In genomic region chr12:92133795-92134637, GRCh38 we compare ENCODE assay signal across 8 cellular contexts. TPM values are rescaled to one million over a fixed set of nuclear protein-coding genes. Genes with fewer than 3 reads are reported as not detected.
A peak's percentile ranks its signal among the peaks of the same experiment; 100 is the strongest.
DNase-seq lines count a peak whose midpoint lies in the region; ATAC-seq and TF ChIP-seq lines count a peak whose summit lies in the region.

No MANE protein-coding gene starts in this region.

- no peak overlapping the region for H2AFZ ChIP-seq in PC-3 (ENCODE audit: low read length)

- H3K79me2 ChIP-seq in PC-3 (ENCODE audit: low read length) = peaks cover 99% of the 10 kb centered on the region

- peak; percentile 46 for DNase-seq in PC-3
- peak in 1 of 2 donors; percentile 16 for DNase-seq in foreskin keratinocyte
- DNase-seq in thoracic aorta (ENCODE audit: low spot score) = no peak
- DNase-seq in OCI-M2 (lab: John Stamatoyannopoulos, UW; ENCODE audit: unreplicated experiment) = no peak

- intact Hi-C loops in PC-3 (cut with micrococcal nuclease) = no loop called here

- H3K4me1 ChIP-seq in PC-3 (ENCODE audit: insufficient read depth, low read length) (peaks cover 60% of the 10 kb centered on the region), foreskin keratinocyte (peaks cover 56% of the 10 kb centered on the region), thoracic aorta (ENCODE audit: control insufficient read depth in 1 of 2, low read depth in 2 of 2) (peaks cover 47 to 81% of the 10 kb centered on the region in 2 donors)

- H3K4me2 ChIP-seq in PC-3 (ENCODE audit: low read length) = peak overlapping the region; percentile 74

- POLR2A ChIA-PET in PC-3 (lab: Charles Lee; ENCODE audit: unreplicated experiment) = interaction anchor here (0.6 kb wide), 1 partner anchor 1844 kb away, joined by 7 read pairs; no protein-coding TSS in a partner anchor

- TF ChIP-seq CTCF in C4-2B (conservative IDR thresholded peaks at IDR 0.05) (no peak), PC-3 (conservative IDR thresholded peaks at IDR 0.05; ENCODE audit: low read depth, low read length) (no peak), foreskin keratinocyte (conservative IDR thresholded peaks at IDR 0.05) (no peak), thoracic aorta (IDR thresholded peaks at IDR 0.05) (no peak)

- peaks cover 8% of the 10 kb centered on the region for H3F3A ChIP-seq in PC-3 (ENCODE audit: low read length, unreplicated experiment)

- peaks cover 14% of the 10 kb centered on the region for H3K36me3 ChIP-seq in PC-3 (ENCODE audit: low read depth, low read length)
- H3K36me3 ChIP-seq in thoracic aorta = no peaks in the 10 kb centered on the region

- CTCF ChIA-PET in PC-3 (lab: Charles Lee) = no interaction called here

- ATAC-seq in GM21423 (IDR thresholded peaks at IDR 0.05; ENCODE audit: unreplicated experiment) = peak; percentile 33
- ATAC-seq in PC-3 = peak; percentile 9; the same call in 1 of the 2 replicates
- no peak for ATAC-seq in foreskin keratinocyte
- ATAC-seq in thoracic aorta (ENCODE audit: insufficient number of reproducible peaks, low FRiP score, low read depth) = no peak
- ATAC-seq in activated CD4-positive, CD25-positive, alpha-beta regulatory T cell treated with anti-CD3 and anti-CD28 coated beads, Interleukin-2, amount 50 U/mL, for 24 hours = no peak
- ATAC-seq in HG03439 (IDR thresholded peaks at IDR 0.05; ENCODE audit: unreplicated experiment) = no peak

- no peaks in the 10 kb centered on the region for H3K27me3 ChIP-seq in PC-3 (ENCODE audit: low read length)
- H3K27me3 ChIP-seq in foreskin keratinocyte = no peaks in the 10 kb centered on the region
- H3K27me3 ChIP-seq in thoracic aorta (replicated peaks; ENCODE audit: insufficient read depth) = no peaks in the 10 kb centered on the region

- no TSS peak for BruUV-seq in PC-3 (replicated peaks; lab: Mats Ljungman, UMichigan)

- peaks cover 59% of the 10 kb centered on the region for H4K20me1 ChIP-seq in PC-3 (ENCODE audit: low read length)

- peak overlapping the region; percentile 44 for H3K27ac ChIP-seq in C4-2B
- peak overlapping the region; percentile 77 for H3K27ac ChIP-seq in PC-3 (ENCODE audit: low read length)
- peak overlapping the region; percentile 45 for H3K27ac ChIP-seq in foreskin keratinocyte
- H3K27ac ChIP-seq in thoracic aorta = peak overlapping the region; percentile 37 to 54

- H3K9me2 ChIP-seq in PC-3 (replicated peaks; ENCODE audit: low read length) = no peaks in the 10 kb centered on the region

- peak overlapping the region; percentile 20 for H3K9ac ChIP-seq in PC-3 (ENCODE audit: low read length)

- H3K4me3 ChIP-seq in PC-3 (ENCODE audit: low read length) = peak overlapping the region; percentile 39
- H3K4me3 ChIP-seq in thoracic aorta = peak overlapping the region; percentile 34

- H3K9me3 ChIP-seq in PC-3 (ENCODE audit: low read length) (no peaks in the 10 kb centered on the region), thoracic aorta (no peaks in the 10 kb centered on the region)

RNA-seq across cellular contexts. Expression of gene BTG1, which starts 11.6 kb away (rescaled TPM):
- 16.0 and 29.8 TPM in 2 replicates for total RNA-seq in PC-3 (2014; rRNA removed)
- 9.1 and 14.3 TPM in 2 replicates for total RNA-seq in foreskin keratinocyte
- polyA plus RNA-seq in foreskin keratinocyte = 15.2 and 18.4 TPM in 2 replicates
- 10 to 100 TPM; 31.7 to 53.3 TPM for total RNA-seq in thoracic aorta

Comparison
In these comparisons a context has a peak if more than half of its experiments do, and no peak if none do; other contexts are left out.
1. ATAC-seq: peak in GM21423 (single experiment) and PC-3 (single experiment); none in foreskin keratinocyte (single experiment), thoracic aorta (single experiment), activated CD4-positive, CD25-positive, alpha-beta regulatory T cell treated with anti-CD3 and anti-CD28 coated beads, Interleukin-2, amount 50 U/mL, for 24 hours (0 of 2) and HG03439 (single experiment).
2. Peak in every context shown above with its lines, with median percentiles within 50 percentile points of each other: H3K27ac ChIP-seq.